Comparison of ENCODE assay signal across 25 cellular contexts in the genomic region with DNA sequence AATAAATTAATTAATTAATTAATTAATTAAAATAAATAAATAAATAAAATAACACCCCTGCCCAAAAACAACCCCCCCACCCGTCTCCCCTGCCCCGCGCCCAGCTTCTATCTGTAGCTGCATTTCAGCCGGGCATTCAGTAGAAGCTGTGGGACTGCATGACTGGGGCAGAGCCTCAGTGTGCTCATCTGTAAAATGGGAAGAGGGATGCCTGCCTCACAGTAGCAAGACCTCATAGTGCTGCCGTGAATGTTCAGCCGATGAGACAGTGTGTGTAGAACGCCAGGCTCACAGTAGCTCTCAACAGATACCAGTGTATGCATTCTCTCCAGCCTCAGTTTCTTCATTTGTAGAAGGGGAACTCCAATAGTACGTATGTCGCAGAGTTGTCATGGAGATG. TPM values are rescaled to one million over a fixed set of nuclear protein-coding genes. Genes with fewer than 3 reads are reported as not detected.
DNase-seq lines count a peak whose midpoint lies in the region; ATAC-seq, FAIRE-seq and TF ChIP-seq lines count a peak whose summit lies in the region.
"Had no signal": no experiment of that assay in that cellular context is flagged by ENCODE, and none has a peak within 500 bp of the region (broad histone marks: within the 10 kb centered on the region; RNA-seq: fewer than 3 reads in every experiment).

No MANE protein-coding gene starts in this region.

- no peak for TF ChIP-seq EP300 in A549 (IDR thresholded peaks at IDR 0.05)

- no peak for FAIRE-seq in A549 (lab: Jason Lieb, UNC)
- FAIRE-seq: GM12878, GM19239 had no signal

- POLR2A ChIA-PET in A549 (lab: Yijun Ruan, JAX): no interaction called here
- POLR2A ChIA-PET in WTC11 (lab: Charles Lee): no interaction called here
- POLR2A ChIA-PET in naive thymus-derived CD4-positive, alpha-beta T cell (lab: Charles Lee): no interaction called here

- no peak overlapping the region for H3K27ac ChIP-seq in A549
- no peak overlapping the region for H3K27ac ChIP-seq in naive thymus-derived CD4-positive, alpha-beta T cell (ENCODE audit: low read depth, low read length)

- peaks cover 22% of the 10 kb centered on the region for H3K9me3 Mint-ChIP-seq in WTC11
- H3K9me3 Mint-ChIP-seq in naive thymus-derived CD4-positive, alpha-beta T cell: peaks cover 0 to 4% (median 0%) of the 10 kb centered on the region in 11 donors
- H3K9me3 Mint-ChIP-seq: HFFc6 had no signal

- no peak overlapping the region for H3K27ac Mint-ChIP-seq in WTC11
- H3K27ac Mint-ChIP-seq in naive thymus-derived CD4-positive, alpha-beta T cell: no peak overlapping the region
- H3K27ac Mint-ChIP-seq: CD4-positive, alpha-beta memory T cell; HFFc6 had no signal

- DNase-seq in A549 (ENCODE audit: low read depth in 1 of 2, low spot score in 1 of 2): no peak
- DNase-seq in WTC11 (ENCODE audit: low spot score): no peak
- DNase-seq in mesenteric fat pad (ENCODE audit: low spot score): peak; percentile 33
- peak; percentile 21 for DNase-seq in sciatic nerve (ENCODE audit: low spot score)
- no peak for DNase-seq in stimulated activated CD4-positive, alpha-beta T cell treated with anti-CD3 and anti-CD28 coated beads, Interleukin-4, amount 100 ng/mL, for 4 hours
- DNase-seq in naive thymus-derived CD4-positive, alpha-beta T cell: no peak
- DNase-seq: 8988T; C1 segment of cervical spinal cord; Calu3; CD4-positive, alpha-beta memory T cell; COR-L47; DMS153; DMS79; EL; GDM1; GOT3; H7; HFFc6 had no signal

- no peaks in the 10 kb centered on the region for H3K27me3 ChIP-seq in naive thymus-derived CD4-positive, alpha-beta T cell (ENCODE audit: control insufficient read depth in 2 of 2, insufficient read depth in 2 of 2, low read length in 2 of 2)

- TF ChIP-seq POLR2A in A549 (IDR thresholded peaks at IDR 0.05; ENCODE audit: low read length): no peak

- H3K4me2 ChIP-seq in A549: no peak overlapping the region

- H3K4me3 Mint-ChIP-seq in WTC11: no peak overlapping the region
- no peak overlapping the region for H3K4me3 Mint-ChIP-seq in naive thymus-derived CD4-positive, alpha-beta T cell
- H3K4me3 Mint-ChIP-seq: CD4-positive, alpha-beta memory T cell; HFFc6 had no signal

- H3K9me3 ChIP-seq in A549: no peaks in the 10 kb centered on the region
- no peaks in the 10 kb centered on the region for H3K9me3 ChIP-seq in naive thymus-derived CD4-positive, alpha-beta T cell (ENCODE audit: control insufficient read depth in 2 of 3, low read length in 3 of 3)

- ATAC-seq in A549: no peak
- ATAC-seq in WTC11: no peak
- ATAC-seq in sciatic nerve: no peak
- ATAC-seq in GM19328 (IDR thresholded peaks at IDR 0.05; ENCODE audit: unreplicated experiment): no peak
- ATAC-seq in HG03025 (IDR thresholded peaks at IDR 0.05; ENCODE audit: low FRiP score, unreplicated experiment): no peak
- ATAC-seq in naive thymus-derived CD4-positive, alpha-beta T cell: no peak
- ATAC-seq: GM12878, HCT116 had no signal

- no peak for TF ChIP-seq CTCF in A549 (IDR thresholded peaks at IDR 0.05)
- no peak for TF ChIP-seq CTCF in WTC11 (IDR thresholded peaks at IDR 0.05)

- H3K36me3 ChIP-seq in naive thymus-derived CD4-positive, alpha-beta T cell (ENCODE audit: control insufficient read depth in 2 of 3, insufficient read depth in 3 of 3, low read length in 3 of 3): no peaks in the 10 kb centered on the region

- H3K27me3 Mint-ChIP-seq in WTC11 (ENCODE audit: low read depth): peaks cover 2% of the 10 kb centered on the region; the same call in 1 of the 2 replicates
- H3K27me3 Mint-ChIP-seq in naive thymus-derived CD4-positive, alpha-beta T cell: peaks cover 0 to 8% (median 4%) of the 10 kb centered on the region in 5 donors

- H3K4me1 Mint-ChIP-seq in WTC11: peaks cover 29% of the 10 kb centered on the region
- H3K4me1 Mint-ChIP-seq in naive thymus-derived CD4-positive, alpha-beta T cell: peaks cover 4 to 14% (median 11%) of the 10 kb centered on the region in 7 donors

- no peak overlapping the region for H3K4me3 ChIP-seq in A549
- no peak overlapping the region for H3K4me3 ChIP-seq in naive thymus-derived CD4-positive, alpha-beta T cell (ENCODE audit: low read length)
- H3K4me3 ChIP-seq: GM12878 had no signal

- TF ChIP-seq RAD21 in A549 (conservative IDR thresholded peaks at IDR 0.05 in 1 of 2, IDR thresholded peaks at IDR 0.05 in 1 of 2): no peak

- 68% methylated on average over 9 of the region's 9 CpGs for WGBS in A549 (ENCODE audit: missing lambda C conversion rate)

- CTCF ChIA-PET in A549 (lab: Yijun Ruan, JAX): no interaction called here
- CTCF ChIA-PET in WTC11 (lab: Charles Lee): interaction anchor here (0.9 to 1.5 kb wide), 2 partner anchors 19 to 241 kb away, joined by 3 to 4 read pairs; no protein-coding TSS in a partner anchor
- CTCF ChIA-PET in naive thymus-derived CD4-positive, alpha-beta T cell (lab: Charles Lee): no interaction called here

- peaks cover 5% of the 10 kb centered on the region for H3K36me3 Mint-ChIP-seq in WTC11
- H3K36me3 Mint-ChIP-seq in naive thymus-derived CD4-positive, alpha-beta T cell: no peaks in the 10 kb centered on the region
- H3K36me3 Mint-ChIP-seq: CD4-positive, alpha-beta memory T cell had no signal

- intact Hi-C loops in sciatic nerve (cut with DNase I): no loop called here
- intact Hi-C loops in naive thymus-derived CD4-positive, alpha-beta T cell (cut with micrococcal nuclease): no loop called here

- no peaks in the 10 kb centered on the region for H3K4me1 ChIP-seq in A549
- peaks cover 0 to 4% of the 10 kb centered on the region in 2 donors for H3K4me1 ChIP-seq in naive thymus-derived CD4-positive, alpha-beta T cell (ENCODE audit: control insufficient read depth in 2 of 2, insufficient read depth in 2 of 2, low read length in 2 of 2)

TF ChIP-seq in A549, 52 proteins besides CTCF, POLR2A, EP300 and RAD21:
- TF ChIP-seq ZC3H11A (IDR thresholded peaks at IDR 0.05) (peak; percentile 22; the same call in 1 of the 2 replicates), SMC3 (IDR thresholded peaks at IDR 0.05) (no peak)

TF ChIP-seq in WTC11, 78 proteins besides CTCF, POLR2A, EP300 and RAD21:
- TF ChIP-seq NR3C1 (CRISPR knock-in tag; conservative IDR thresholded peaks at IDR 0.05; ENCODE audit: low read depth) (no peak), GTF2I (CRISPR knock-in tag; conservative IDR thresholded peaks at IDR 0.05) (no peak), HMGA2 (CRISPR knock-in tag; IDR thresholded peaks at IDR 0.05) (peak; percentile 53; the same call in 1 of the 2 replicates)

RNA-seq across cellular contexts. Expression of gene PADI4, which starts 8.7 kb away (rescaled TPM):
- not detected in 2 replicates for polyA plus RNA-seq in A549 (2011; rRNA removed)
- polyA plus RNA-seq in A549 (2012; cell fraction: cytosol; rRNA removed): not detected in 2 replicates
- not detected in 2 replicates for polyA plus RNA-seq in A549 (2012; cell fraction: nucleus; rRNA removed)
- polyA plus RNA-seq in A549 (2017; fragmentation: RNase III; extraction: RNeasy Plus Mini Kit Qiagen cat#74134 plus additional on column Dnase treatment): not detected in 3 replicates
- polyA minus RNA-seq in A549 (2011; rRNA and poly(A)+ RNA removed): not detected in 2 replicates
- total RNA-seq in WTC11 (2021): 0.26 to 0.39 TPM (median 0.27 TPM) in 3 replicates
- total RNA-seq in mesenteric fat pad: 7.0 TPM
- total RNA-seq in sciatic nerve: 3.8 TPM
- 10 to 100 TPM in 1 of 5 experiments, 1 to 10 TPM in 3, under 1 TPM in 1; 0.12 to 20.5 (median 1.4) TPM for total RNA-seq in naive thymus-derived CD4-positive, alpha-beta T cell
- 1 to 10 TPM; 2.4 to 3.6 TPM for polyA plus RNA-seq in naive thymus-derived CD4-positive, alpha-beta T cell
- total RNA-seq: A673, Calu3, HFFc6 had no signal
- polyA plus RNA-seq: BJ had no signal

RNA-seq across cellular contexts. Expression of gene PADI6, which starts 55.3 kb away (rescaled TPM):
- not detected in 2 replicates for polyA plus RNA-seq in A549 (2011; rRNA removed)
- polyA plus RNA-seq in A549 (2012; cell fraction: cytosol; rRNA removed): not detected in 2 replicates
- not detected in 2 replicates for polyA plus RNA-seq in A549 (2012; cell fraction: nucleus; rRNA removed)
- not detected in 3 replicates for polyA plus RNA-seq in A549 (2017; fragmentation: RNase III; extraction: RNeasy Plus Mini Kit Qiagen cat#74134 plus additional on column Dnase treatment)
- polyA minus RNA-seq in A549 (2011; rRNA and poly(A)+ RNA removed): not detected in 2 replicates
- not detected in 3 replicates for total RNA-seq in WTC11 (2021)
- not detected for total RNA-seq in mesenteric fat pad
- not detected for total RNA-seq in sciatic nerve
- not detected for total RNA-seq in naive thymus-derived CD4-positive, alpha-beta T cell
- not detected for polyA plus RNA-seq in naive thymus-derived CD4-positive, alpha-beta T cell
- total RNA-seq: A673; Calu3; CD4-positive, alpha-beta memory T cell; GM12878; H7; HFFc6 had no signal
- polyA plus RNA-seq: BJ, GM12878 had no signal

Comparison
In these comparisons a context has a peak if more than half of its experiments do, and no peak if none do; other contexts are left out.
1. DNase-seq: peak in mesenteric fat pad (single experiment) and sciatic nerve (single experiment); none in A549 (0 of 2), WTC11 (single experiment), stimulated activated CD4-positive, alpha-beta T cell treated with anti-CD3 and anti-CD28 coated beads, Interleukin-4, amount 100 ng/mL, for 4 hours (0 of 2) and naive thymus-derived CD4-positive, alpha-beta T cell (0 of 9).